1 cellular context compared by ENCODE assay signal in genomic region chr4:38904090-38904666, GRCh38.
A peak's percentile ranks its signal among the peaks of the same experiment; 100 is the strongest.
TF ChIP-seq lines count a peak whose summit lies in the region.

No MANE protein-coding gene starts in this region.

TF ChIP-seq in HepG2, 621 proteins besides CTCF, POLR2A, EP300 and RAD21 (continued from another document):
- TF ChIP-seq SOX13 (IDR thresholded peaks at IDR 0.05) (no peak), SOX13 (CRISPR knock-in tag; conservative IDR thresholded peaks at IDR 0.05 in 1 of 2, IDR thresholded peaks at IDR 0.05 in 1 of 2) (peak in 1 of 2 experiments; percentile 54; a peak in 2 of 4 replicates), ZBTB1 (CRISPR knock-in tag; IDR thresholded peaks at IDR 0.05; ENCODE audit: borderline replicate concordance) (no peak), SNAPC2 (CRISPR knock-in tag; IDR thresholded peaks at IDR 0.05) (0 out of 2 replicates have a peak, but pooled peaks have one; percentile 49), ZBTB25 (CRISPR knock-in tag; IDR thresholded peaks at IDR 0.05) (no peak), ETV5 (CRISPR knock-in tag; IDR thresholded peaks at IDR 0.05; ENCODE audit: borderline replicate concordance) (no peak)
TF ChIP-seq in HepG2: peak in this region for 96.
